Comparison of ENCODE assay signal across 1 cellular context in genomic region chr16:11612110-11612981, GRCh38.
A peak's percentile ranks its signal among the peaks of the same experiment; 100 is the strongest.
TF ChIP-seq lines count a peak whose summit lies in the region.

No MANE protein-coding gene starts in this region.

TF ChIP-seq in HepG2, 621 proteins besides CTCF, POLR2A, EP300 and RAD21 (continues in another document):
- TF ChIP-seq PHF5A (CRISPR knock-in tag; IDR thresholded peaks at IDR 0.05; ENCODE audit: low read depth, unreplicated experiment): peak; percentile 70
- TF ChIP-seq ZFP37 (CRISPR knock-in tag; IDR thresholded peaks at IDR 0.05; ENCODE audit: borderline replicate concordance): peak; percentile 99
- peak; percentile 92; the same call in 1 of the 2 replicates for TF ChIP-seq ZNF713 (CRISPR knock-in tag; IDR thresholded peaks at IDR 0.05)
- no peak for TF ChIP-seq ZNF576 (CRISPR knock-in tag; IDR thresholded peaks at IDR 0.05)
- peak; percentile 98 for TF ChIP-seq ERF (CRISPR knock-in tag; IDR thresholded peaks at IDR 0.05)
- no peak; the same call in 1 of the 2 replicates for TF ChIP-seq GTF3A (CRISPR knock-in tag; conservative IDR thresholded peaks at IDR 0.05)
- peak; percentile 29; the same call in 1 of the 2 replicates for TF ChIP-seq ZNF138 (CRISPR knock-in tag; IDR thresholded peaks at IDR 0.05; ENCODE audit: low read depth)
- TF ChIP-seq ZZZ3 (CRISPR knock-in tag; IDR thresholded peaks at IDR 0.05; ENCODE audit: borderline replicate concordance): peak; percentile 85; the same call in 1 of the 2 replicates
- no peak for TF ChIP-seq XBP1 (CRISPR knock-in tag; IDR thresholded peaks at IDR 0.05)
- TF ChIP-seq JUND (CRISPR knock-in tag; IDR thresholded peaks at IDR 0.05): no peak
- TF ChIP-seq ZFP62 (CRISPR knock-in tag; IDR thresholded peaks at IDR 0.05): no peak
- 0 out of 2 replicates have a peak, but pooled peaks have one; percentile 68 for TF ChIP-seq ZNF383 (CRISPR knock-in tag; IDR thresholded peaks at IDR 0.05; ENCODE audit: borderline replicate concordance)
- no peak for TF ChIP-seq U2AF2 (IDR thresholded peaks at IDR 0.05; ENCODE audit: low read depth, low read length)
- TF ChIP-seq RARA (CRISPR knock-in tag; IDR thresholded peaks at IDR 0.05): peak; percentile 93
- no peak for TF ChIP-seq POLR2AphosphoS5 (IDR thresholded peaks at IDR 0.05; ENCODE audit: low read depth, low read length)
- TF ChIP-seq KLF11 (CRISPR knock-in tag; IDR thresholded peaks at IDR 0.05): peak; percentile 94
- TF ChIP-seq RFX5 (IDR thresholded peaks at IDR 0.05; ENCODE audit: low read depth, low read length): 0 out of 2 replicates have a peak, but pooled peaks have one; percentile 34
- peak; percentile 95 for TF ChIP-seq TEAD3 (CRISPR knock-in tag; optimal IDR thresholded peaks at IDR 0.05; ENCODE audit: borderline replicate concordance)
- peak; percentile 92 for TF ChIP-seq ZNF253 (CRISPR knock-in tag; IDR thresholded peaks at IDR 0.05; ENCODE audit: borderline replicate concordance)
- peak; percentile 99 for TF ChIP-seq ZNF292 (CRISPR knock-in tag; IDR thresholded peaks at IDR 0.05; ENCODE audit: borderline replicate concordance, low read depth)
- TF ChIP-seq IRF2 (CRISPR knock-in tag; IDR thresholded peaks at IDR 0.05): peak; percentile 96
- no peak for TF ChIP-seq ZNF749 (CRISPR knock-in tag; IDR thresholded peaks at IDR 0.05; ENCODE audit: borderline replicate concordance)
- TF ChIP-seq AGO1 (IDR thresholded peaks at IDR 0.05; ENCODE audit: low read depth, low read length, poor library complexity, severe bottlenecking): peak; percentile 33
- TF ChIP-seq TEAD2 (CRISPR knock-in tag; IDR thresholded peaks at IDR 0.05): peak; percentile 89; the same call in 1 of the 2 replicates
- peak; percentile 98 for TF ChIP-seq ZNF124 (CRISPR knock-in tag; IDR thresholded peaks at IDR 0.05)
- peak; percentile 77; the same call in 1 of the 2 replicates for TF ChIP-seq ZSCAN22 (CRISPR knock-in tag; IDR thresholded peaks at IDR 0.05)
- TF ChIP-seq THYN1 (CRISPR knock-in tag; IDR thresholded peaks at IDR 0.05; ENCODE audit: borderline replicate concordance, low read depth): 0 out of 2 replicates have a peak, but pooled peaks have one; percentile 50
- TF ChIP-seq TAF1 (CRISPR knock-in tag; IDR thresholded peaks at IDR 0.05): peak; percentile 48; the same call in 1 of the 2 replicates
- TF ChIP-seq REPIN1 (CRISPR knock-in tag; IDR thresholded peaks at IDR 0.05; ENCODE audit: borderline replicate concordance, low read depth): peak; percentile 97
- peak; percentile 67; the same call in 1 of the 2 replicates for TF ChIP-seq ZFP41 (CRISPR knock-in tag; IDR thresholded peaks at IDR 0.05; ENCODE audit: borderline replicate concordance)
- peak; percentile 83; the same call in 1 of the 2 replicates for TF ChIP-seq ZNF616 (CRISPR knock-in tag; IDR thresholded peaks at IDR 0.05; ENCODE audit: low read depth)
- TF ChIP-seq SIX1 (CRISPR knock-in tag; IDR thresholded peaks at IDR 0.05; ENCODE audit: borderline replicate concordance): no peak; the same call in 1 of the 2 replicates
- TF ChIP-seq PRMT3 (CRISPR knock-in tag; IDR thresholded peaks at IDR 0.05; ENCODE audit: borderline replicate concordance, low read depth): no peak; the same call in 1 of the 2 replicates
- TF ChIP-seq ZMYM4 (CRISPR knock-in tag; IDR thresholded peaks at IDR 0.05): peak; percentile 87
- TF ChIP-seq ZSCAN31 (CRISPR knock-in tag; IDR thresholded peaks at IDR 0.05; ENCODE audit: low read depth): peak; percentile 87
- peak; percentile 94 for TF ChIP-seq GATAD2A (CRISPR knock-in tag; IDR thresholded peaks at IDR 0.05)
- TF ChIP-seq SSRP1 (CRISPR knock-in tag; IDR thresholded peaks at IDR 0.05): no peak
- peak; percentile 59; the same call in 1 of the 2 replicates for TF ChIP-seq MIXL1 (CRISPR knock-in tag; IDR thresholded peaks at IDR 0.05)
- no peak for TF ChIP-seq FOXP1 (IDR thresholded peaks at IDR 0.05)
- peak; percentile 77 for TF ChIP-seq FOXP1 (CRISPR knock-in tag; IDR thresholded peaks at IDR 0.05)
- no peak for TF ChIP-seq ZNF512 (CRISPR knock-in tag; IDR thresholded peaks at IDR 0.05)
- TF ChIP-seq DMAP1 (CRISPR knock-in tag; IDR thresholded peaks at IDR 0.05): peak; percentile 89
- peak; percentile 17 for TF ChIP-seq ZFP36 (IDR thresholded peaks at IDR 0.05; ENCODE audit: borderline replicate concordance, low read depth, low read length, partially characterized antibody)
- TF ChIP-seq ZNF414 (CRISPR knock-in tag; IDR thresholded peaks at IDR 0.05): peak; percentile 97
- TF ChIP-seq ZNF879 (CRISPR knock-in tag; IDR thresholded peaks at IDR 0.05): peak; percentile 97; the same call in 1 of the 2 replicates
- TF ChIP-seq JUN (CRISPR knock-in tag; IDR thresholded peaks at IDR 0.05): peak; percentile 78; the same call in 1 of the 2 replicates
- peak; percentile 77; the same call in 1 of the 2 replicates for TF ChIP-seq KMT2A (CRISPR knock-in tag; IDR thresholded peaks at IDR 0.05)
- TF ChIP-seq TCF12 (IDR thresholded peaks at IDR 0.05): no peak
- TF ChIP-seq TCF12 (CRISPR knock-in tag; IDR thresholded peaks at IDR 0.05): no peak
- peak; percentile 73 for TF ChIP-seq ZNF777 (CRISPR knock-in tag; IDR thresholded peaks at IDR 0.05)
- TF ChIP-seq SRF (IDR thresholded peaks at IDR 0.05; ENCODE audit: low read depth, low read length): peak; percentile 71; the same call in 1 of the 2 replicates
- TF ChIP-seq FOSL2 (CRISPR knock-in tag; IDR thresholded peaks at IDR 0.05): peak; percentile 91
- TF ChIP-seq ZNF780A (CRISPR knock-in tag; IDR thresholded peaks at IDR 0.05): no peak; the same call in 1 of the 2 replicates
- TF ChIP-seq E2F1 (CRISPR knock-in tag; IDR thresholded peaks at IDR 0.05): peak; percentile 54; the same call in 1 of the 2 replicates
- TF ChIP-seq NAIF1 (CRISPR knock-in tag; IDR thresholded peaks at IDR 0.05; ENCODE audit: borderline replicate concordance): peak; percentile 78; the same call in 1 of the 2 replicates
- TF ChIP-seq CBFB (CRISPR knock-in tag; IDR thresholded peaks at IDR 0.05): peak; percentile 98
- no peak for TF ChIP-seq ZNF530 (CRISPR knock-in tag; IDR thresholded peaks at IDR 0.05; ENCODE audit: low read depth)
- TF ChIP-seq PRDM4 (CRISPR knock-in tag; IDR thresholded peaks at IDR 0.05; ENCODE audit: borderline replicate concordance): no peak
- 0 out of 2 replicates have a peak, but pooled peaks have one; percentile 18 for TF ChIP-seq EEA1 (CRISPR knock-in tag; IDR thresholded peaks at IDR 0.05; ENCODE audit: borderline replicate concordance)
- no peak for TF ChIP-seq ZUFSP (CRISPR knock-in tag; IDR thresholded peaks at IDR 0.05; ENCODE audit: borderline replicate concordance)
- TF ChIP-seq EHMT2 (IDR thresholded peaks at IDR 0.05; ENCODE audit: borderline replicate concordance, low read depth, low read length): no peak
- TF ChIP-seq FOXA3 (CRISPR knock-in tag; IDR thresholded peaks at IDR 0.05): peak; percentile 90
- TF ChIP-seq ZNF225 (CRISPR knock-in tag; IDR thresholded peaks at IDR 0.05): peak; percentile 91
- TF ChIP-seq ZSCAN30 (CRISPR knock-in tag; IDR thresholded peaks at IDR 0.05): 0 out of 2 replicates have a peak, but pooled peaks have one; percentile 60
- peak; percentile 87 for TF ChIP-seq PRDM10 (CRISPR knock-in tag; IDR thresholded peaks at IDR 0.05; ENCODE audit: low read depth)
- peak; percentile 67; the same call in 1 of the 2 replicates for TF ChIP-seq ZNF740 (CRISPR knock-in tag; IDR thresholded peaks at IDR 0.05)
- TF ChIP-seq CENPT (CRISPR knock-in tag; IDR thresholded peaks at IDR 0.05; ENCODE audit: low read depth): peak; percentile 84; the same call in 1 of the 2 replicates
- peak; percentile 92 for TF ChIP-seq KDM1A (CRISPR knock-in tag; IDR thresholded peaks at IDR 0.05)
